In genomic region chr6:39753745-39754084, GRCh38 we compare ENCODE assay signal across 17 cellular contexts. TPM values are rescaled to one million over a fixed set of nuclear protein-coding genes. Genes with fewer than 3 reads are reported as not detected.
DNase-seq lines count a peak whose midpoint lies in the region; ATAC-seq and TF ChIP-seq lines count a peak whose summit lies in the region.
"Had no signal": no experiment of that assay in that cellular context is flagged by ENCODE, and none has a peak within 500 bp of the region (broad histone marks: within the 10 kb centered on the region; RNA-seq: fewer than 3 reads in every experiment).

No MANE protein-coding gene starts in this region.

- BruUV-seq in PC-9 (replicated peaks; lab: Mats Ljungman, UMichigan), result no TSS peak

- CTCF ChIA-PET in PC-9 (lab: Charles Lee), result no interaction called here

- H3K27ac ChIP-seq in esophagus muscularis mucosa (replicated peaks in 1 of 4), result peak overlapping the region; percentile 37 to 63 (median 40)
- H3K27ac ChIP-seq in hepatocyte, result peak overlapping the region; percentile 27
- H3K27ac ChIP-seq in PC-9, result no peak overlapping the region
- H3K27ac ChIP-seq: lower lobe of right lung, RWPE1 had no signal

- intact Hi-C loops in esophagus muscularis mucosa (cut with DNase I), result no loop called here
- intact Hi-C loops in PC-9 (cut with micrococcal nuclease; ENCODE audit: unreplicated experiment), result no loop called here

- TF ChIP-seq EP300 in esophagus muscularis mucosa (IDR thresholded peaks at IDR 0.05), result no peak

- TF ChIP-seq CTCF in esophagus muscularis mucosa (IDR thresholded peaks at IDR 0.05) (no peak), hepatocyte (IDR thresholded peaks at IDR 0.05; ENCODE audit: poor library complexity) (no peak), PC-9 (conservative IDR thresholded peaks at IDR 0.05) (no peak)

- H3K36me3 ChIP-seq in esophagus muscularis mucosa, result no peaks in the 10 kb centered on the region
- H3K36me3 ChIP-seq in hepatocyte (replicated peaks; ENCODE audit: insufficient read depth, low read depth), result no peaks in the 10 kb centered on the region
- no peaks in the 10 kb centered on the region for H3K36me3 ChIP-seq in PC-9 (ENCODE audit: low read depth)
- H3K36me3 ChIP-seq: lower lobe of right lung had no signal

- DNase-seq in GM04504 (ENCODE audit: low read depth) (peak; percentile 6), esophagus muscularis mucosa (ENCODE audit: extremely low spot score) (no peak), hepatocyte (ENCODE audit: low spot score) (peak; percentile 25), stromal cell of bone marrow (ENCODE audit: low read depth) (peak; percentile 48), PC-9 (no peak), activated gamma-delta T cell (lab: John Stamatoyannopoulos, UW) (no peak)
- DNase-seq: activated CD4-positive, alpha-beta T cell treated with anti-CD3 and anti-CD28 coated beads, Interleukin-2, amount 50 U/mL, for 1 hour; effector memory CD4-positive, alpha-beta T cell; lower lobe of right lung; naive thymus-derived CD4-positive, alpha-beta T cell; NCI-H146; NK-92 treated with Interleukin-12 subunit alpha and Interleukin-12 subunit beta, amount 100 ng/mL, for 24 hours had no signal

- POLR2A ChIA-PET in PC-9 (lab: Charles Lee; ENCODE audit: unreplicated experiment), result no interaction called here

- H3K79me2 ChIP-seq in hepatocyte (no peaks in the 10 kb centered on the region), PC-9 (ENCODE audit: low read depth) (no peaks in the 10 kb centered on the region)

- peaks cover 14 to 26% (median 18%) of the 10 kb centered on the region in 4 donors for H3K4me1 ChIP-seq in esophagus muscularis mucosa
- H3K4me1 ChIP-seq in hepatocyte (ENCODE audit: insufficient read depth), result no peaks in the 10 kb centered on the region
- no peaks in the 10 kb centered on the region for H3K4me1 ChIP-seq in PC-9 (replicated peaks; ENCODE audit: insufficient read depth)
- H3K4me1 ChIP-seq: lower lobe of right lung had no signal

- no peak for TF ChIP-seq POLR2A in esophagus muscularis mucosa (IDR thresholded peaks at IDR 0.05; ENCODE audit: low read depth)

- no peak overlapping the region for H2AFZ ChIP-seq in hepatocyte
- H2AFZ ChIP-seq in PC-9, result no peak overlapping the region

- H3K27me3 ChIP-seq in esophagus muscularis mucosa (no peaks in the 10 kb centered on the region), hepatocyte (no peaks in the 10 kb centered on the region), PC-9 (ENCODE audit: insufficient read depth, low read depth) (peaks cover 38% of the 10 kb centered on the region)

- H3K9me2 ChIP-seq in hepatocyte (replicated peaks; ENCODE audit: insufficient read depth), result no peaks in the 10 kb centered on the region
- H3K9me2 ChIP-seq in PC-9 (ENCODE audit: insufficient read depth), result no peaks in the 10 kb centered on the region

- H3K4me3 ChIP-seq in esophagus muscularis mucosa, result no peak overlapping the region
- no peak overlapping the region for H3K4me3 ChIP-seq in hepatocyte
- no peak overlapping the region for H3K4me3 ChIP-seq in PC-9
- H3K4me3 ChIP-seq: lower lobe of right lung had no signal

- ATAC-seq in GM18502 (IDR thresholded peaks at IDR 0.05; ENCODE audit: poor library complexity, unreplicated experiment), result no peak
- no peak for ATAC-seq in GM19035 (IDR thresholded peaks at IDR 0.05; ENCODE audit: unreplicated experiment)
- ATAC-seq: naive thymus-derived CD4-positive, alpha-beta T cell; stimulated activated memory B cell treated with anti-CD40 and anti-IgM and Interleukin-4, amounts not matched to agents 10 μg/mL and 1 μg/mL and 100 μg/mL, for 72 hours had no signal

- no peaks in the 10 kb centered on the region for H4K20me1 ChIP-seq in hepatocyte (ENCODE audit: insufficient read depth, poor library complexity, severe bottlenecking)
- H4K20me1 ChIP-seq in PC-9 (ENCODE audit: insufficient read depth), result no peaks in the 10 kb centered on the region

- H3K4me2 ChIP-seq in hepatocyte, result no peak overlapping the region
- no peak overlapping the region for H3K4me2 ChIP-seq in PC-9

- H3K9me3 ChIP-seq in esophagus muscularis mucosa, result no peaks in the 10 kb centered on the region
- no peaks in the 10 kb centered on the region for H3K9me3 ChIP-seq in hepatocyte (ENCODE audit: low read depth)
- H3K9me3 ChIP-seq in PC-9 (ENCODE audit: insufficient read depth, low read depth), result no peaks in the 10 kb centered on the region
- H3K9me3 ChIP-seq: lower lobe of right lung had no signal

- 43% methylated on average over 3 of the region's 3 CpGs for WGBS in esophagus muscularis mucosa
- 71% methylated on average over 3 of the region's 3 CpGs for WGBS in hepatocyte (ENCODE audit: low lambda C conversion rate, missing lambda C conversion rate)

- no peaks in the 10 kb centered on the region for H3F3A ChIP-seq in PC-9 (ENCODE audit: insufficient read depth, low read depth)

RNA-seq across cellular contexts. Expression of gene KIF6, which starts 28.5 kb away (rescaled TPM):
- total RNA-seq in esophagus muscularis mucosa (1 to 10 TPM in 3 of 4 donors, under 1 TPM in 1; 0.83 to 2.6 (median 1.1) TPM), hepatocyte (0.28 and 0.87 TPM in 2 replicates), PC-9 (2021) (not detected in 2 replicates)
- polyA plus RNA-seq in hepatocyte, result 2.2 and 2.3 TPM in 2 replicates
- total RNA-seq: bronchial epithelial cell; naive thymus-derived CD4-positive, alpha-beta T cell had no signal

RNA-seq across cellular contexts. Expression of gene DAAM2, which starts 38.5 kb away (rescaled TPM):
- total RNA-seq in esophagus muscularis mucosa (100 to 1,000 TPM; 221 to 446 (median 392) TPM), hepatocyte (11.4 and 15.1 TPM in 2 replicates), PC-9 (2021) (not detected in 2 replicates)
- 8.3 and 11.7 TPM in 2 replicates for polyA plus RNA-seq in hepatocyte
- total RNA-seq: naive thymus-derived CD4-positive, alpha-beta T cell had no signal
- polyA plus RNA-seq: naive thymus-derived CD4-positive, alpha-beta T cell had no signal

Comparison
In these comparisons a context has a peak if more than half of its experiments do, and no peak if none do; other contexts are left out.
1. DNase-seq: peak in GM04504 (single experiment), hepatocyte (single experiment) and stromal cell of bone marrow (single experiment); none in esophagus muscularis mucosa (single experiment), PC-9 (0 of 2) and activated gamma-delta T cell (single experiment).
2. RNA of gene DAAM2, which starts 38.5 kb away (total RNA-seq): 221 to 446 TPM in esophagus muscularis mucosa and 11.4 to 15.1 TPM in hepatocyte; not detected in PC-9; every median in the first group is over 10 times any median in the second.